8 cellular contexts compared by ENCODE assay signal in genomic region chr2:19312949-19313348, GRCh38. TPM values are rescaled to one million over a fixed set of nuclear protein-coding genes. Genes with fewer than 3 reads are reported as not detected.
DNase-seq lines count a peak whose midpoint lies in the region; ATAC-seq and TF ChIP-seq lines count a peak whose summit lies in the region.

No MANE protein-coding gene starts in this region.

- peak; percentile 42 for TF ChIP-seq CTCF in GM12873 (IDR thresholded peaks at IDR 0.05; ENCODE audit: insufficient read depth, low read depth, low read length, missing control alignments)
- TF ChIP-seq CTCF in WI38 (IDR thresholded peaks at IDR 0.05; ENCODE audit: low read depth, low read length): peak; percentile 47

- no peak overlapping the region for H3K27ac Mint-ChIP-seq in memory B cell
- H3K27ac Mint-ChIP-seq in activated T-cell treated with anti-CD3 and anti-CD28 coated beads, Interleukin-2, amount 50 U/mL, for 24 hours: no peak overlapping the region

- no peak overlapping the region for H3K4me3 Mint-ChIP-seq in memory B cell
- no peak overlapping the region for H3K4me3 Mint-ChIP-seq in activated T-cell treated with anti-CD3 and anti-CD28 coated beads, Interleukin-2, amount 50 U/mL, for 24 hours

- no peaks in the 10 kb centered on the region for H3K27me3 Mint-ChIP-seq in memory B cell
- H3K27me3 Mint-ChIP-seq in activated T-cell treated with anti-CD3 and anti-CD28 coated beads, Interleukin-2, amount 50 U/mL, for 24 hours: no peaks in the 10 kb centered on the region

- peaks cover 2% of the 10 kb centered on the region for H3K36me3 Mint-ChIP-seq in memory B cell
- H3K36me3 Mint-ChIP-seq in activated T-cell treated with anti-CD3 and anti-CD28 coated beads, Interleukin-2, amount 50 U/mL, for 24 hours (ENCODE audit: low read depth): no peaks in the 10 kb centered on the region

- H3K4me3 ChIP-seq in WI38 (ENCODE audit: low read depth, low read length): no peak overlapping the region

- H3K9me3 Mint-ChIP-seq in memory B cell: peaks cover 3% of the 10 kb centered on the region
- peaks cover 3% of the 10 kb centered on the region for H3K9me3 Mint-ChIP-seq in activated T-cell treated with anti-CD3 and anti-CD28 coated beads, Interleukin-2, amount 50 U/mL, for 24 hours

- no peaks in the 10 kb centered on the region for H3K4me1 Mint-ChIP-seq in memory B cell
- H3K4me1 Mint-ChIP-seq in activated T-cell treated with anti-CD3 and anti-CD28 coated beads, Interleukin-2, amount 50 U/mL, for 24 hours (ENCODE audit: low read depth): no peaks in the 10 kb centered on the region

- no peak for DNase-seq in memory B cell (ENCODE audit: low spot score in 2 of 2)
- no peak for DNase-seq in stimulated activated CD4-positive, alpha-beta T cell treated with anti-CD3 and anti-CD28 coated beads, Interleukin-4, amount 100 ng/mL, for 24 hours
- DNase-seq in ureter (ENCODE audit: low spot score): no peak
- DNase-seq in activated T-cell treated with anti-CD3 and anti-CD28 coated beads, Interleukin-2, amount 50 U/mL, for 24 hours: no peak
- DNase-seq in activated CD8-positive, alpha-beta memory T cell treated with anti-CD3 and anti-CD28 coated beads for 24 hours: no peak

- peak; percentile 80 for ATAC-seq in HG02759 (IDR thresholded peaks at IDR 0.05; ENCODE audit: unreplicated experiment)
- ATAC-seq in memory B cell (ENCODE audit: low read depth): peak; percentile 34

RNA-seq across cellular contexts. Expression of gene OSR1, which starts 45.5 kb away (rescaled TPM):
- 34.7 TPM for total RNA-seq in ureter
